2 cellular contexts compared by ENCODE assay signal in the genomic region with DNA sequence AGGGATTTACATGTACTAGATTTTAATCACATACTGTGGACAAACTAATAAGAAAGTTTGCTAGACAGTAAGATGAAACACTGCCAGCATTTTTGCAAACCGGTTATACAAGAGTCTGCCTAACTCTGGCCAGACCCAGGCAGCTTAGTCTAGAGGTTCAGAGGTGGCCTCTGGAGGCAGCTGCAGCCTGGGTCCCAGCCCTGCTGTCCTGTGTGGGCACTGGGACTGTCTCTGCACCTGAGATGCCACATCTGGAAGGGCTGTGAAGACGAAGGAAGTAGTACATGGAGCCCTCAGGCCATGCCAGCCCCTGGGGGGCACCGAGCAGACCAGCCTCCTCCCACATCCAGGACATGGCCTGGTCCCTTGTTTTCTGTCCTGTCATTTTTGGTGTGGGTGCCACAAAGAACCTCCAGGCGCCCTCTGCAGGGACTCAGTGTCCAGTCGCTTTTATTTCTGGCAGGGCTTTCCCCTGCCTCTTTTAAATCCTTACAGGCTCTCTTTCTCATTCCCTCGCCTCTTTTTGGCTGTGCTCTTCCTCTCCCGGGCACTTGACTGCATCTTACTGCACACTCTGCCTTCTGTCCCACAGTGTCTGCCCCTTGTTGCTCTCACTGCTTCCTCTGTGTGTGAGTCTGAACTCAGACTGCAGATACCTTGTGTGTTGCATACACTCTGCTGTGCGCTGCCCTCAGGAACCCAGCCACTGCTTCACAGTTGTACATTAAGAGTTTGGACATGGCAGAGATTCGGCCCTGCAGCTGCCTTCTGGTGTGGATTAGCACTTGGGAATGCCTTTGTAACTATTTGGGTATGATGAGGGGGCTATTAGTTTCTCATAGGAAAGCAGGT.
TF ChIP-seq lines count a peak whose summit lies in the region.

No MANE protein-coding gene starts in this region.

TF ChIP-seq in HCT116, 20 proteins besides CTCF, POLR2A, EP300 and RAD21 (continued from another document):
- TF ChIP-seq, protein P1, sequence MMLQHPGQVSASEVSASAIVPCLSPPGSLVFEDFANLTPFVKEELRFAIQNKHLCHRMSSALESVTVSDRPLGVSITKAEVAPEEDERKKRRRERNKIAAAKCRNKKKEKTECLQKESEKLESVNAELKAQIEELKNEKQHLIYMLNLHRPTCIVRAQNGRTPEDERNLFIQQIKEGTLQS (IDR thresholded peaks at IDR 0.05) = no peak
- no peak for TF ChIP-seq FOSL1 (IDR thresholded peaks at IDR 0.05; ENCODE audit: low read depth)

TF ChIP-seq in K562, 482 proteins besides CTCF, POLR2A, EP300 and RAD21 (continued from another document and continues in another):
- TF ChIP-seq, protein P2, sequence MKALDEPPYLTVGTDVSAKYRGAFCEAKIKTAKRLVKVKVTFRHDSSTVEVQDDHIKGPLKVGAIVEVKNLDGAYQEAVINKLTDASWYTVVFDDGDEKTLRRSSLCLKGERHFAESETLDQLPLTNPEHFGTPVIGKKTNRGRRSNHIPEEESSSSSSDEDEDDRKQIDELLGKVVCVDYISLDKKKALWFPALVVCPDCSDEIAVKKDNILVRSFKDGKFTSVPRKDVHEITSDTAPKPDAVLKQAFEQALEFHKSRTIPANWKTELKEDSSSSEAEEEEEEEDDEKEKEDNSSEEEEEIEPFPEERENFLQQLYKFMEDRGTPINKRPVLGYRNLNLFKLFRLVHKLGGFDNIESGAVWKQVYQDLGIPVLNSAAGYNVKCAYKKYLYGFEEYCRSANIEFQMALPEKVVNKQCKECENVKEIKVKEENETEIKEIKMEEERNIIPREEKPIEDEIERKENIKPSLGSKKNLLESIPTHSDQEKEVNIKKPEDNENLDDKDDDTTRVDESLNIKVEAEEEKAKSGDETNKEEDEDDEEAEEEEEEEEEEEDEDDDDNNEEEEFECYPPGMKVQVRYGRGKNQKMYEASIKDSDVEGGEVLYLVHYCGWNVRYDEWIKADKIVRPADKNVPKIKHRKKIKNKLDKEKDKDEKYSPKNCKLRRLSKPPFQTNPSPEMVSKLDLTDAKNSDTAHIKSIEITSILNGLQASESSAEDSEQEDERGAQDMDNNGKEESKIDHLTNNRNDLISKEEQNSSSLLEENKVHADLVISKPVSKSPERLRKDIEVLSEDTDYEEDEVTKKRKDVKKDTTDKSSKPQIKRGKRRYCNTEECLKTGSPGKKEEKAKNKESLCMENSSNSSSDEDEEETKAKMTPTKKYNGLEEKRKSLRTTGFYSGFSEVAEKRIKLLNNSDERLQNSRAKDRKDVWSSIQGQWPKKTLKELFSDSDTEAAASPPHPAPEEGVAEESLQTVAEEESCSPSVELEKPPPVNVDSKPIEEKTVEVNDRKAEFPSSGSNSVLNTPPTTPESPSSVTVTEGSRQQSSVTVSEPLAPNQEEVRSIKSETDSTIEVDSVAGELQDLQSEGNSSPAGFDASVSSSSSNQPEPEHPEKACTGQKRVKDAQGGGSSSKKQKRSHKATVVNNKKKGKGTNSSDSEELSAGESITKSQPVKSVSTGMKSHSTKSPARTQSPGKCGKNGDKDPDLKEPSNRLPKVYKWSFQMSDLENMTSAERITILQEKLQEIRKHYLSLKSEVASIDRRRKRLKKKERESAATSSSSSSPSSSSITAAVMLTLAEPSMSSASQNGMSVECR (CRISPR knock-in tag; IDR thresholded peaks at IDR 0.05) = no peak
- peak; percentile 9; the same call in 1 of the 2 replicates for TF ChIP-seq DMBX1 (CRISPR knock-in tag; IDR thresholded peaks at IDR 0.05; ENCODE audit: borderline replicate concordance)
- TF ChIP-seq, protein P3, sequence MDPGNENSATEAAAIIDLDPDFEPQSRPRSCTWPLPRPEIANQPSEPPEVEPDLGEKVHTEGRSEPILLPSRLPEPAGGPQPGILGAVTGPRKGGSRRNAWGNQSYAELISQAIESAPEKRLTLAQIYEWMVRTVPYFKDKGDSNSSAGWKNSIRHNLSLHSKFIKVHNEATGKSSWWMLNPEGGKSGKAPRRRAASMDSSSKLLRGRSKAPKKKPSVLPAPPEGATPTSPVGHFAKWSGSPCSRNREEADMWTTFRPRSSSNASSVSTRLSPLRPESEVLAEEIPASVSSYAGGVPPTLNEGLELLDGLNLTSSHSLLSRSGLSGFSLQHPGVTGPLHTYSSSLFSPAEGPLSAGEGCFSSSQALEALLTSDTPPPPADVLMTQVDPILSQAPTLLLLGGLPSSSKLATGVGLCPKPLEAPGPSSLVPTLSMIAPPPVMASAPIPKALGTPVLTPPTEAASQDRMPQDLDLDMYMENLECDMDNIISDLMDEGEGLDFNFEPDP (CRISPR knock-in tag; IDR thresholded peaks at IDR 0.05) = no peak
- TF ChIP-seq, protein P4, sequence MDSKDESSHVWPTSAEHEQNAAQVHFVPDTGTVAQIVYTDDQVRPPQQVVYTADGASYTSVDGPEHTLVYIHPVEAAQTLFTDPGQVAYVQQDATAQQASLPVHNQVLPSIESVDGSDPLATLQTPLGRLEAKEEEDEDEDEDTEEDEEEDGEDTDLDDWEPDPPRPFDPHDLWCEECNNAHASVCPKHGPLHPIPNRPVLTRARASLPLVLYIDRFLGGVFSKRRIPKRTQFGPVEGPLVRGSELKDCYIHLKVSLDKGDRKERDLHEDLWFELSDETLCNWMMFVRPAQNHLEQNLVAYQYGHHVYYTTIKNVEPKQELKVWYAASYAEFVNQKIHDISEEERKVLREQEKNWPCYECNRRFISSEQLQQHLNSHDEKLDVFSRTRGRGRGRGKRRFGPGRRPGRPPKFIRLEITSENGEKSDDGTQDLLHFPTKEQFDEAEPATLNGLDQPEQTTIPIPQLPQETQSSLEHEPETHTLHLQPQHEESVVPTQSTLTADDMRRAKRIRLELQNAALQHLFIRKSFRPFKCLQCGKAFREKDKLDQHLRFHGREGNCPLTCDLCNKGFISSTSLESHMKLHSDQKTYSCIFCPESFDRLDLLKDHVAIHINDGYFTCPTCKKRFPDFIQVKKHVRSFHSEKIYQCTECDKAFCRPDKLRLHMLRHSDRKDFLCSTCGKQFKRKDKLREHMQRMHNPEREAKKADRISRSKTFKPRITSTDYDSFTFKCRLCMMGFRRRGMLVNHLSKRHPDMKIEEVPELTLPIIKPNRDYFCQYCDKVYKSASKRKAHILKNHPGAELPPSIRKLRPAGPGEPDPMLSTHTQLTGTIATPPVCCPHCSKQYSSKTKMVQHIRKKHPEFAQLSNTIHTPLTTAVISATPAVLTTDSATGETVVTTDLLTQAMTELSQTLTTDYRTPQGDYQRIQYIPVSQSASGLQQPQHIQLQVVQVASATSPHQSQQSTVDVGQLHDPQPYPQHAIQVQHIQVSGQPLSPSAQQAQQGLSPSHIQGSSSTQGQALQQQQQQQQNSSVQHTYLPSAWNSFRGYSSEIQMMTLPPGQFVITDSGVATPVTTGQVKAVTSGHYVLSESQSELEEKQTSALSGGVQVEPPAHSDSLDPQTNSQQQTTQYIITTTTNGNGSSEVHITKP (IDR thresholded peaks at IDR 0.05; ENCODE audit: partially characterized antibody) = peak; percentile 61
- TF ChIP-seq ESRRB (CRISPR knock-in tag; IDR thresholded peaks at IDR 0.05; ENCODE audit: borderline replicate concordance) = no peak
- 0 out of 4 replicates have a peak, but pooled peaks of 1 of the 2 experiments have one; percentile 14 for TF ChIP-seq RCOR1 (IDR thresholded peaks at IDR 0.05; ENCODE audit: borderline replicate concordance in 1 of 2, low read depth in 2 of 2, low read length in 2 of 2)
- TF ChIP-seq ARID2 (IDR thresholded peaks at IDR 0.05) = 0 out of 2 replicates have a peak, but pooled peaks have one; percentile 36
- TF ChIP-seq ZNF175 (CRISPR knock-in tag; IDR thresholded peaks at IDR 0.05; ENCODE audit: low read depth) = no peak
- TF ChIP-seq, protein P1 (IDR thresholded peaks at IDR 0.05) = no peak
- TF ChIP-seq, protein P1 (CRISPR knock-in tag; conservative IDR thresholded peaks at IDR 0.05) = no peak
- TF ChIP-seq FIP1L1 (IDR thresholded peaks at IDR 0.05; ENCODE audit: low read depth, low read length, poor library complexity, severe bottlenecking) = no peak
- TF ChIP-seq, protein P5, sequence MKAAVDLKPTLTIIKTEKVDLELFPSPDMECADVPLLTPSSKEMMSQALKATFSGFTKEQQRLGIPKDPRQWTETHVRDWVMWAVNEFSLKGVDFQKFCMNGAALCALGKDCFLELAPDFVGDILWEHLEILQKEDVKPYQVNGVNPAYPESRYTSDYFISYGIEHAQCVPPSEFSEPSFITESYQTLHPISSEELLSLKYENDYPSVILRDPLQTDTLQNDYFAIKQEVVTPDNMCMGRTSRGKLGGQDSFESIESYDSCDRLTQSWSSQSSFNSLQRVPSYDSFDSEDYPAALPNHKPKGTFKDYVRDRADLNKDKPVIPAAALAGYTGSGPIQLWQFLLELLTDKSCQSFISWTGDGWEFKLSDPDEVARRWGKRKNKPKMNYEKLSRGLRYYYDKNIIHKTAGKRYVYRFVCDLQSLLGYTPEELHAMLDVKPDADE (conservative IDR thresholded peaks at IDR 0.05; ENCODE audit: control insufficient read depth, low read depth, low read length) = no peak
- TF ChIP-seq RUNX1 (IDR thresholded peaks at IDR 0.05; ENCODE audit: low read depth) = no peak
- TF ChIP-seq, protein P6, sequence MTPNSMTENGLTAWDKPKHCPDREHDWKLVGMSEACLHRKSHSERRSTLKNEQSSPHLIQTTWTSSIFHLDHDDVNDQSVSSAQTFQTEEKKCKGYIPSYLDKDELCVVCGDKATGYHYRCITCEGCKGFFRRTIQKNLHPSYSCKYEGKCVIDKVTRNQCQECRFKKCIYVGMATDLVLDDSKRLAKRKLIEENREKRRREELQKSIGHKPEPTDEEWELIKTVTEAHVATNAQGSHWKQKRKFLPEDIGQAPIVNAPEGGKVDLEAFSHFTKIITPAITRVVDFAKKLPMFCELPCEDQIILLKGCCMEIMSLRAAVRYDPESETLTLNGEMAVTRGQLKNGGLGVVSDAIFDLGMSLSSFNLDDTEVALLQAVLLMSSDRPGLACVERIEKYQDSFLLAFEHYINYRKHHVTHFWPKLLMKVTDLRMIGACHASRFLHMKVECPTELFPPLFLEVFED (CRISPR knock-in tag; conservative IDR thresholded peaks at IDR 0.05) = 0 out of 2 replicates have a peak, but pooled peaks have one; percentile 16
- TF ChIP-seq PHF20 (IDR thresholded peaks at IDR 0.05; ENCODE audit: partially characterized antibody) = no peak
- TF ChIP-seq FOXM1 (IDR thresholded peaks at IDR 0.05; ENCODE audit: low read depth) = no peak
- no peak for TF ChIP-seq FOXM1 (CRISPR knock-in tag; IDR thresholded peaks at IDR 0.05; ENCODE audit: low read depth)
- no peak for TF ChIP-seq NFE2L1 (tag; IDR thresholded peaks at IDR 0.05; ENCODE audit: borderline replicate concordance, low read depth)
- TF ChIP-seq, protein P7, sequence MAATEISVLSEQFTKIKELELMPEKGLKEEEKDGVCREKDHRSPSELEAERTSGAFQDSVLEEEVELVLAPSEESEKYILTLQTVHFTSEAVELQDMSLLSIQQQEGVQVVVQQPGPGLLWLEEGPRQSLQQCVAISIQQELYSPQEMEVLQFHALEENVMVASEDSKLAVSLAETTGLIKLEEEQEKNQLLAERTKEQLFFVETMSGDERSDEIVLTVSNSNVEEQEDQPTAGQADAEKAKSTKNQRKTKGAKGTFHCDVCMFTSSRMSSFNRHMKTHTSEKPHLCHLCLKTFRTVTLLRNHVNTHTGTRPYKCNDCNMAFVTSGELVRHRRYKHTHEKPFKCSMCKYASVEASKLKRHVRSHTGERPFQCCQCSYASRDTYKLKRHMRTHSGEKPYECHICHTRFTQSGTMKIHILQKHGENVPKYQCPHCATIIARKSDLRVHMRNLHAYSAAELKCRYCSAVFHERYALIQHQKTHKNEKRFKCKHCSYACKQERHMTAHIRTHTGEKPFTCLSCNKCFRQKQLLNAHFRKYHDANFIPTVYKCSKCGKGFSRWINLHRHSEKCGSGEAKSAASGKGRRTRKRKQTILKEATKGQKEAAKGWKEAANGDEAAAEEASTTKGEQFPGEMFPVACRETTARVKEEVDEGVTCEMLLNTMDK (IDR thresholded peaks at IDR 0.05; ENCODE audit: borderline replicate concordance, insufficient read depth, low read depth, low read length, poor library complexity, severe bottlenecking) = peak; percentile 28
- peak; percentile 62; the same call in 1 of the 2 replicates for TF ChIP-seq STAG1 (CRISPR knock-in tag; IDR thresholded peaks at IDR 0.05; ENCODE audit: borderline replicate concordance)
- TF ChIP-seq NCOA4 (IDR thresholded peaks at IDR 0.05; ENCODE audit: partially characterized antibody) = no peak
- no peak for TF ChIP-seq PCBP1 (IDR thresholded peaks at IDR 0.05; ENCODE audit: low read depth, low read length, poor library complexity, severe bottlenecking)
- no peak for TF ChIP-seq TCF7L2 (IDR thresholded peaks at IDR 0.05; ENCODE audit: low read depth, low read length)
- TF ChIP-seq NFXL1 (CRISPR knock-in tag; IDR thresholded peaks at IDR 0.05) = no peak
- TF ChIP-seq MAFK (IDR thresholded peaks at IDR 0.05; ENCODE audit: low read length) = 0 out of 2 replicates have a peak, but pooled peaks have one; percentile 3
- TF ChIP-seq, protein P8, sequence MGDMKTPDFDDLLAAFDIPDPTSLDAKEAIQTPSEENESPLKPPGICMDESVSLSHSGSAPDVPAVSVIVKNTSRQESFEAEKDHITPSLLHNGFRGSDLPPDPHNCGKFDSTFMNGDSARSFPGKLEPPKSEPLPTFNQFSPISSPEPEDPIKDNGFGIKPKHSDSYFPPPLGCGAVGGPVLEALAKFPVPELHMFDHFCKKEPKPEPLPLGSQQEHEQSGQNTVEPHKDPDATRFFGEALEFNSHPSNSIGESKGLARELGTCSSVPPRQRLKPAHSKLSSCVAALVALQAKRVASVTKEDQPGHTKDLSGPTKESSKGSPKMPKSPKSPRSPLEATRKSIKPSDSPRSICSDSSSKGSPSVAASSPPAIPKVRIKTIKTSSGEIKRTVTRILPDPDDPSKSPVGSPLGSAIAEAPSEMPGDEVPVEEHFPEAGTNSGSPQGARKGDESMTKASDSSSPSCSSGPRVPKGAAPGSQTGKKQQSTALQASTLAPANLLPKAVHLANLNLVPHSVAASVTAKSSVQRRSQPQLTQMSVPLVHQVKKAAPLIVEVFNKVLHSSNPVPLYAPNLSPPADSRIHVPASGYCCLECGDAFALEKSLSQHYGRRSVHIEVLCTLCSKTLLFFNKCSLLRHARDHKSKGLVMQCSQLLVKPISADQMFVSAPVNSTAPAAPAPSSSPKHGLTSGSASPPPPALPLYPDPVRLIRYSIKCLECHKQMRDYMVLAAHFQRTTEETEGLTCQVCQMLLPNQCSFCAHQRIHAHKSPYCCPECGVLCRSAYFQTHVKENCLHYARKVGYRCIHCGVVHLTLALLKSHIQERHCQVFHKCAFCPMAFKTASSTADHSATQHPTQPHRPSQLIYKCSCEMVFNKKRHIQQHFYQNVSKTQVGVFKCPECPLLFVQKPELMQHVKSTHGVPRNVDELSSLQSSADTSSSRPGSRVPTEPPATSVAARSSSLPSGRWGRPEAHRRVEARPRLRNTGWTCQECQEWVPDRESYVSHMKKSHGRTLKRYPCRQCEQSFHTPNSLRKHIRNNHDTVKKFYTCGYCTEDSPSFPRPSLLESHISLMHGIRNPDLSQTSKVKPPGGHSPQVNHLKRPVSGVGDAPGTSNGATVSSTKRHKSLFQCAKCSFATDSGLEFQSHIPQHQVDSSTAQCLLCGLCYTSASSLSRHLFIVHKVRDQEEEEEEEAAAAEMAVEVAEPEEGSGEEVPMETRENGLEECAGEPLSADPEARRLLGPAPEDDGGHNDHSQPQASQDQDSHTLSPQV (IDR thresholded peaks at IDR 0.05) = peak; percentile 45; the same call in 1 of the 2 replicates
- TF ChIP-seq NONO (IDR thresholded peaks at IDR 0.05; ENCODE audit: low read depth in 2 of 2, low read length in 1 of 2) = no peak
- no peak for TF ChIP-seq U2AF1 (optimal IDR thresholded peaks at IDR 0.05; ENCODE audit: low read depth, low read length)
- TF ChIP-seq PPARD (CRISPR knock-in tag; IDR thresholded peaks at IDR 0.05) = no peak
- 0 out of 2 replicates have a peak, but pooled peaks have one; percentile 23 for TF ChIP-seq C11orf30 (IDR thresholded peaks at IDR 0.05; ENCODE audit: low read depth)
